8 cellular contexts compared by ENCODE assay signal in the genomic region with DNA sequence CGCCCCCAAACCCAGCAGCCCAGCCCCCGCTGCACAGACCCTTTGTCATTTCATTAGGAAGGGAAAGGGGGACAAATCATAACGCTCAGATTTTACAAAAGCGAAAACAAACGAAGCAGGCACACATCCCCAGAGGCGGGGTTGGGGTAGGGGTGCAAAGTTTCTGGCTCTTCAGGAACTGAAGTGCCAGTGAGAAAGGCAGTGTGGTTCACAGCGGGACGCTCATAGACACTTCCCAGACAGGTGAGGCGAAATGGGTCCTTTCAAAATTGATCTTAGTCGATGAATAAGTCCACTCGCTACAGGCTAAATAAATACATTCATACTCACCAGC. TPM values are rescaled to one million over a fixed set of nuclear protein-coding genes. Genes with fewer than 3 reads are reported as not detected.
DNase-seq lines count a peak whose midpoint lies in the region; ATAC-seq, FAIRE-seq and TF ChIP-seq lines count a peak whose summit lies in the region.

No MANE protein-coding gene starts in this region.

- no peak for TF ChIP-seq EP300 in tibial nerve (IDR thresholded peaks at IDR 0.05)

- H3K27ac ChIP-seq in right atrium auricular region (peak overlapping the region in 1 of 2 donors; percentile 22), kidney (ENCODE audit: low read depth in 2 of 2, low read length in 2 of 2) (peak overlapping the region in 1 of 2 donors; percentile 60), tibial nerve (peak overlapping the region in 3 of 4 donors; percentile 38 to 89 (median 88))

- WGBS in tibial nerve, 2 donors, result 5 to 40% methylated on average over 4 to 11 of the region's 11 CpGs

- FAIRE-seq in kidney (lab: Jason Lieb, UNC), result no peak

- H3K4me1 Mint-ChIP-seq in activated CD4-positive, alpha-beta memory T cell treated with anti-CD3 and anti-CD28 coated beads, Interleukin-2, amount 10 ng/mL, durations not matched to agents 7 days and 5 days, result peaks cover 44% of the 10 kb centered on the region

- H3K9me3 Mint-ChIP-seq in activated CD4-positive, alpha-beta memory T cell treated with anti-CD3 and anti-CD28 coated beads, Interleukin-2, amount 10 ng/mL, durations not matched to agents 7 days and 5 days, result no peaks in the 10 kb centered on the region

- H3K27me3 Mint-ChIP-seq in activated CD4-positive, alpha-beta memory T cell treated with anti-CD3 and anti-CD28 coated beads, Interleukin-2, amount 10 ng/mL, durations not matched to agents 7 days and 5 days, result peaks cover 1% of the 10 kb centered on the region

- peak overlapping the region; percentile 92 for H3K27ac Mint-ChIP-seq in activated CD4-positive, alpha-beta memory T cell treated with anti-CD3 and anti-CD28 coated beads, Interleukin-2, amount 10 ng/mL, durations not matched to agents 7 days and 5 days

- no peaks in the 10 kb centered on the region for H3K4me1 ChIP-seq in right atrium auricular region
- peaks cover 0 to 3% of the 10 kb centered on the region in 2 donors for H3K4me1 ChIP-seq in kidney (ENCODE audit: control insufficient read depth in 1 of 2, insufficient read depth in 1 of 2, low read depth in 1 of 2, low read length in 2 of 2)
- H3K4me1 ChIP-seq in tibial nerve, result peaks cover 0 to 18% (median 0%) of the 10 kb centered on the region in 4 donors

- CTCF ChIA-PET in activated CD4-positive, alpha-beta memory T cell treated with anti-CD3 and anti-CD28 coated beads, Interleukin-2, amount 10 ng/mL, durations not matched to agents 7 days and 5 days (lab: Charles Lee), result interaction anchor here (1.1 to 2.0 kb wide), 3 partner anchors 9 to 198 kb away, joined by 3 to 5 read pairs (median 4); no protein-coding TSS in a partner anchor

- no peak for TF ChIP-seq POLR2A in tibial nerve (IDR thresholded peaks at IDR 0.05)

- H3K9me3 ChIP-seq in right atrium auricular region (no peaks in the 10 kb centered on the region), kidney (ENCODE audit: control insufficient read depth in 1 of 2, low read length in 2 of 2) (no peaks in the 10 kb centered on the region), tibial nerve (no peaks in the 10 kb centered on the region)

- H3K27me3 ChIP-seq in right atrium auricular region, result no peaks in the 10 kb centered on the region
- H3K27me3 ChIP-seq in tibial nerve, result no peaks in the 10 kb centered on the region

- peak overlapping the region; percentile 52 to 60 for H3K4me3 ChIP-seq in right atrium auricular region
- H3K4me3 ChIP-seq in kidney (ENCODE audit: low read length in 2 of 2), result peak overlapping the region; percentile 66 to 73
- H3K4me3 ChIP-seq in tibial nerve, result peak overlapping the region; percentile 30 to 82 (median 54)

- ATAC-seq in left cardiac atrium (no peak), HG03354 (IDR thresholded peaks at IDR 0.05; ENCODE audit: poor library complexity, severe bottlenecking, unreplicated experiment) (peak; percentile 15)

- H3K36me3 ChIP-seq in right atrium auricular region, result no peaks in the 10 kb centered on the region
- H3K36me3 ChIP-seq in kidney (ENCODE audit: control insufficient read depth in 1 of 2, insufficient read depth in 2 of 2, low read length in 2 of 2), result no peaks in the 10 kb centered on the region
- no peaks in the 10 kb centered on the region for H3K36me3 ChIP-seq in tibial nerve

- POLR2A ChIA-PET in activated CD4-positive, alpha-beta memory T cell treated with anti-CD3 and anti-CD28 coated beads, Interleukin-2, amount 10 ng/mL, durations not matched to agents 7 days and 5 days (lab: Charles Lee), result interaction anchor here (0.5 to 2.4 kb wide), 3 partner anchors 9 to 90 kb away, joined by 3 to 17 read pairs (median 3); no protein-coding TSS in a partner anchor

- intact Hi-C loops in left cardiac atrium (cut with DNase I) (no loop called here), kidney (cut with DNase I) (no loop called here)

- peak overlapping the region; percentile 89 for H3K4me3 Mint-ChIP-seq in activated CD4-positive, alpha-beta memory T cell treated with anti-CD3 and anti-CD28 coated beads, Interleukin-2, amount 10 ng/mL, durations not matched to agents 7 days and 5 days

- DNase-seq in right atrium auricular region (ENCODE audit: low spot score) (no peak), left cardiac atrium (no peak), kidney (no peak), tibial nerve (ENCODE audit: low spot score in 2 of 2) (no peak), NCI-H187 treated with DMSO at 0.1 percent for 48 hours (lab: John Stamatoyannopoulos, UW) (no peak), iPS-NIHi11 (ENCODE audit: low spot score) (no peak)
- DNase-seq in activated CD4-positive, alpha-beta memory T cell treated with anti-CD3 and anti-CD28 coated beads, Interleukin-2, amount 10 ng/mL, durations not matched to agents 7 days and 5 days, result no peak

- peak overlapping the region; percentile 41 to 65 for H3K9ac ChIP-seq in kidney (ENCODE audit: low read length in 2 of 2)

- H3K36me3 Mint-ChIP-seq in activated CD4-positive, alpha-beta memory T cell treated with anti-CD3 and anti-CD28 coated beads, Interleukin-2, amount 10 ng/mL, durations not matched to agents 7 days and 5 days (ENCODE audit: low read depth), result peaks cover 3% of the 10 kb centered on the region

- TF ChIP-seq CTCF in right atrium auricular region (IDR thresholded peaks at IDR 0.05) (no peak), kidney (IDR thresholded peaks at IDR 0.05; ENCODE audit: borderline replicate concordance, extremely low read depth, insufficient read depth) (no peak), tibial nerve (IDR thresholded peaks at IDR 0.05) (no peak)

RNA-seq across cellular contexts. Expression of a gene that starts 1.2 kb away (rescaled TPM):
- total RNA-seq in right atrium auricular region (100 to 1,000 TPM in 1 of 2 donors, 10 to 100 TPM in 1; 98.8 to 140 TPM), left cardiac atrium (100 to 1,000 TPM in 1 of 2 donors, 10 to 100 TPM in 1; 74.6 to 112 TPM), kidney (34.5 TPM), tibial nerve (10 to 100 TPM in 3 of 4 donors, 1 to 10 TPM in 1; 9.2 to 19.0 (median 15.9) TPM)
- total RNA-seq in activated CD4-positive, alpha-beta memory T cell treated with anti-CD3 and anti-CD28 coated beads, Interleukin-2, amount 10 ng/mL, durations not matched to agents 7 days and 5 days, result 10 to 100 TPM; 24.9 to 26.6 TPM
- polyA plus RNA-seq in kidney (ENCODE audit: insufficient read depth, low read depth, low replicate concordance), result 3.3 TPM
